Comparison of ENCODE assay signal across 21 cellular contexts in genomic region chr11:125341676-125342075, GRCh38.
DNase-seq lines count a peak whose midpoint lies in the region; ATAC-seq and TF ChIP-seq lines count a peak whose summit lies in the region.
"Had no signal": no experiment of that assay in that cellular context is flagged by ENCODE, and none has a peak within 500 bp of the region (broad histone marks: within the 10 kb centered on the region; RNA-seq: fewer than 3 reads in every experiment).

No MANE protein-coding gene starts in this region.

- peak; percentile 41 for DNase-seq in activated effector memory CD4-positive, alpha-beta T cell treated with anti-CD3 and anti-CD28 coated beads, Interleukin-2, amount 50 U/mL, for 16 hours
- no peak for DNase-seq in activated effector memory CD4-positive, alpha-beta T cell treated with Interleukin-2 at 50 U/mL for 16 hours
- DNase-seq in spleen (peak; percentile 56), GOT3 (lab: John Stamatoyannopoulos, UW) (no peak)
- no peak for DNase-seq in activated T-cell treated with anti-CD3 and anti-CD28 coated beads, Interleukin-2, amount 50 U/mL, for 1 hour
- DNase-seq: 8988T; CD8-positive, alpha-beta T cell; DND-41; KG1; NCI-H1105; NCI-H146; NCI-H2029; NCI-H2171 treated with DMSO at 0.1 percent for 48 hours; NCI-H524 treated with DMSO at 0.1 percent for 48 hours; NCI-H82; OCI-M1 had no signal

- ATAC-seq in GM21825 (IDR thresholded peaks at IDR 0.05; ENCODE audit: unreplicated experiment), result no peak
- ATAC-seq: CD8-positive, alpha-beta T cell had no signal

- no peak for TF ChIP-seq POLR2A in spleen (IDR thresholded peaks at IDR 0.05)

- intact Hi-C loops in spleen (cut with DNase I; ENCODE audit: low total_unique reads), result loop anchor here (10.0 kb wide), 1 partner anchor 247 kb away; no protein-coding TSS in a partner anchor

- H3K27ac Mint-ChIP-seq in nephron, result peak overlapping the region; percentile 53 to 71 (median 70)
- H3K27ac Mint-ChIP-seq: CD8-positive, alpha-beta T cell had no signal

- TF ChIP-seq CTCF in nephron (IDR thresholded peaks at IDR 0.05; ENCODE audit: unreplicated experiment in 3 of 3) (no peak), spleen (IDR thresholded peaks at IDR 0.05 in 8 of 11, conservative IDR thresholded peaks at IDR 0.05 in 3 of 11) (no peak)

- peaks cover 15% of the 10 kb centered on the region for H3K36me3 Mint-ChIP-seq in nephron (ENCODE audit: low read depth)
- H3K36me3 Mint-ChIP-seq: CD8-positive, alpha-beta T cell had no signal

- no peak overlapping the region for H3K27ac ChIP-seq in spleen
- H3K27ac ChIP-seq: BLaER1 treated with 17β-estradiol and CSF1 and Interleukin-3, amounts not matched to agents 10 nM and 100 nM; SJSA1 had no signal

- H3K9me3 ChIP-seq in spleen, result no peaks in the 10 kb centered on the region
- H3K9me3 ChIP-seq: BLaER1 treated with 17β-estradiol and CSF1 and Interleukin-3, amounts not matched to agents 10 nM and 100 nM; HAP-1; SJSA1 had no signal

- 83 to 89% (median 86%) methylated on average over 13 of the region's 13 CpGs for WGBS in spleen, 5 donors

- H3K4me3 ChIP-seq in spleen, result no peak overlapping the region
- H3K4me3 ChIP-seq: BLaER1 treated with 17β-estradiol and CSF1 and Interleukin-3, amounts not matched to agents 10 nM and 100 nM; HAP-1; SJSA1 had no signal

- peaks cover 0 to 15% (median 1%) of the 10 kb centered on the region in 6 donors for H3K4me1 ChIP-seq in spleen
- H3K4me1 ChIP-seq: BLaER1 treated with 17β-estradiol and CSF1 and Interleukin-3, amounts not matched to agents 10 nM and 100 nM; HAP-1; SJSA1 had no signal

- no peaks in the 10 kb centered on the region for H3K36me3 ChIP-seq in spleen
- H3K36me3 ChIP-seq: BLaER1 treated with 17β-estradiol and CSF1 and Interleukin-3, amounts not matched to agents 10 nM and 100 nM; HAP-1; SJSA1 had no signal

- peaks cover 6% of the 10 kb centered on the region for H3K27me3 Mint-ChIP-seq in nephron (ENCODE audit: low read depth)

- peaks cover 89% of the 10 kb centered on the region for H3K4me1 Mint-ChIP-seq in nephron

- H3K27me3 ChIP-seq in spleen (replicated peaks in 1 of 7), result peaks cover 0 to 42% (median 0%) of the 10 kb centered on the region in 7 donors
- H3K27me3 ChIP-seq: BLaER1 treated with 17β-estradiol and CSF1 and Interleukin-3, amounts not matched to agents 10 nM and 100 nM; SJSA1 had no signal

- no peaks in the 10 kb centered on the region for H3K9me3 Mint-ChIP-seq in nephron
- H3K9me3 Mint-ChIP-seq: CD8-positive, alpha-beta T cell had no signal

- no peak overlapping the region for H3K4me3 Mint-ChIP-seq in nephron
- H3K4me3 Mint-ChIP-seq: CD8-positive, alpha-beta T cell had no signal

Comparison
In these comparisons a context has a peak if more than half of its experiments do, and no peak if none do; other contexts are left out.
1. DNase-seq: peak in activated effector memory CD4-positive, alpha-beta T cell treated with anti-CD3 and anti-CD28 coated beads, Interleukin-2, amount 50 U/mL, for 16 hours (single experiment) and spleen (single experiment); none in activated effector memory CD4-positive, alpha-beta T cell treated with Interleukin-2 at 50 U/mL for 16 hours (single experiment), GOT3 (single experiment) and activated T-cell treated with anti-CD3 and anti-CD28 coated beads, Interleukin-2, amount 50 U/mL, for 1 hour (single experiment).